17 cellular contexts compared by ENCODE assay signal in genomic region chr3:106379251-106379750, GRCh38.
DNase-seq lines count a peak whose midpoint lies in the region; ATAC-seq, FAIRE-seq and TF ChIP-seq lines count a peak whose summit lies in the region.
"Had no signal": no experiment of that assay in that cellular context is flagged by ENCODE, and none has a peak within 500 bp of the region (broad histone marks: within the 10 kb centered on the region; RNA-seq: fewer than 3 reads in every experiment).

No MANE protein-coding gene starts in this region.

- no peak for TF ChIP-seq EP300 in SK-N-SH (IDR thresholded peaks at IDR 0.05; ENCODE audit: borderline replicate concordance in 1 of 2, low read depth in 1 of 2, low read length in 1 of 2)
- TF ChIP-seq EP300 in HepG2 (IDR thresholded peaks at IDR 0.05; ENCODE audit: low read depth in 2 of 2, low read length in 2 of 2): no peak
- no peak for TF ChIP-seq EP300 in HepG2 (CRISPR knock-in tag; IDR thresholded peaks at IDR 0.05; ENCODE audit: borderline replicate concordance)

- H3K9me2 ChIP-seq in SK-N-SH: no peaks in the 10 kb centered on the region

- H3K9me3 ChIP-seq in SK-N-SH (no peaks in the 10 kb centered on the region), left lung (no peaks in the 10 kb centered on the region), HepG2 (ENCODE audit: low read length) (no peaks in the 10 kb centered on the region)
- H3K9me3 ChIP-seq: HAP-1, SJCRH30 had no signal

- H3K27ac ChIP-seq in SK-N-SH (ENCODE audit: low read depth in 2 of 2, low read length in 1 of 2) (no peak overlapping the region), left lung (no peak overlapping the region), HepG2 (ENCODE audit: extremely low read length, insufficient read depth, low read length) (no peak overlapping the region)
- H3K27ac ChIP-seq: HL-60, SJCRH30 had no signal

- intact Hi-C loops in left lung (cut with DNase I) (no loop called here), HepG2 (cut with micrococcal nuclease; ENCODE audit: unreplicated experiment) (no loop called here)

- H3K36me3 ChIP-seq in SK-N-SH (replicated peaks in 1 of 2; ENCODE audit: control insufficient read depth in 1 of 2, insufficient read depth in 2 of 2, low read length in 1 of 2): no peaks in the 10 kb centered on the region
- no peaks in the 10 kb centered on the region for H3K36me3 ChIP-seq in bronchial epithelial cell (ENCODE audit: control insufficient read depth, insufficient read depth, low read length)
- H3K36me3 ChIP-seq in left lung: no peaks in the 10 kb centered on the region
- H3K36me3 ChIP-seq in HepG2 (replicated peaks in 1 of 2; ENCODE audit: control insufficient read depth in 1 of 2, insufficient read depth in 2 of 2, low read length in 2 of 2): no peaks in the 10 kb centered on the region
- H3K36me3 ChIP-seq: HAP-1, SJCRH30 had no signal

- H3K4me2 ChIP-seq in SK-N-SH (no peak overlapping the region), HepG2 (ENCODE audit: low read depth, low read length) (no peak overlapping the region)

- no peak for TF ChIP-seq POLR2A in HepG2 (IDR thresholded peaks at IDR 0.05; ENCODE audit: insufficient read depth in 1 of 2, low read depth in 2 of 2, low read length in 2 of 2)

- H3K4me1 Mint-ChIP-seq in type B pancreatic cell (ENCODE audit: unreplicated experiment): peaks cover 5% of the 10 kb centered on the region

- no peak for ATAC-seq in SK-N-SH treated with all-trans-retinoic acid at 6 μM for 48 hours
- peak; percentile 95 for ATAC-seq in left lung
- no peak for ATAC-seq in HepG2
- ATAC-seq in HG03378 (IDR thresholded peaks at IDR 0.05; ENCODE audit: unreplicated experiment): no peak
- ATAC-seq: K562 had no signal

- H4K20me1 ChIP-seq in SK-N-SH (ENCODE audit: insufficient read depth): no peaks in the 10 kb centered on the region
- H4K20me1 ChIP-seq in HepG2 (ENCODE audit: insufficient read depth, low read length): no peaks in the 10 kb centered on the region; the same call in 1 of the 2 replicates

- H3K4me3 Mint-ChIP-seq in type B pancreatic cell: no peak overlapping the region

- H3K36me3 Mint-ChIP-seq in type B pancreatic cell: no peaks in the 10 kb centered on the region

- peaks cover 0 to 7% of the 10 kb centered on the region in 2 experiments; a peak in 3 of 4 replicates for H3K4me1 ChIP-seq in SK-N-SH (ENCODE audit: control insufficient read depth in 1 of 2, insufficient read depth in 2 of 2, low read depth in 1 of 2, low read length in 1 of 2)
- H3K4me1 ChIP-seq in left lung: no peaks in the 10 kb centered on the region
- no peaks in the 10 kb centered on the region for H3K4me1 ChIP-seq in HepG2 (ENCODE audit: insufficient read depth, low read length)
- H3K4me1 ChIP-seq: HAP-1, SJCRH30 had no signal

- H3K27me3 ChIP-seq in SK-N-SH (ENCODE audit: insufficient read depth): no peaks in the 10 kb centered on the region
- no peaks in the 10 kb centered on the region for H3K27me3 ChIP-seq in bronchial epithelial cell (ENCODE audit: control insufficient read depth, insufficient read depth, low read length)
- H3K27me3 ChIP-seq in left lung: no peaks in the 10 kb centered on the region
- no peaks in the 10 kb centered on the region for H3K27me3 ChIP-seq in HepG2 (ENCODE audit: control insufficient read depth in 1 of 2, insufficient read depth in 2 of 2, low read length in 2 of 2)
- H3K27me3 ChIP-seq: SJCRH30 had no signal

- no peak for DNase-seq in SK-N-SH
- peak; percentile 15 for DNase-seq in bronchial epithelial cell (ENCODE audit: low read depth)
- peak in 1 of 2 donors; percentile 40 for DNase-seq in left lung
- no peak for DNase-seq in type B pancreatic cell (ENCODE audit: extremely low spot score, unreplicated experiment)
- no peak for DNase-seq in NCI-H1930 (lab: John Stamatoyannopoulos, UW)
- DNase-seq in HepG2 (ENCODE audit: low spot score): no peak
- DNase-seq: C1 segment of cervical spinal cord, DMS153, NCI-H1092 treated with DMSO at 0.1 percent for 48 hours, NCI-H1694, NCI-H510A, SJCRH30 had no signal

- BruUV-seq in HepG2 (replicated peaks; lab: Mats Ljungman, UMichigan): no TSS peak

- H3K4me3 ChIP-seq in SK-N-SH (ENCODE audit: low read depth in 2 of 2, low read length in 1 of 2) (no peak overlapping the region), bronchial epithelial cell (ENCODE audit: low read depth, low read length) (no peak overlapping the region), left lung (no peak overlapping the region), HepG2 (replicated peaks in 1 of 3; ENCODE audit: insufficient read depth in 1 of 3, low read depth in 2 of 3, low read length in 3 of 3) (no peak overlapping the region)
- H3K4me3 ChIP-seq: HAP-1, K562, SJCRH30 had no signal

- POLR2A ChIA-PET in SK-N-SH (lab: Yijun Ruan, JAX) (no interaction called here), HepG2 (lab: Yijun Ruan, JAX) (no interaction called here)

- in situ Hi-C loops in HepG2 (cut with HindIII; ENCODE audit: extremely low pct_ligation_motif_present, low pct_unique_long_range_greater_than_20kb): no loop called here

- H3K9ac ChIP-seq in SK-N-SH (no peak overlapping the region), HepG2 (ENCODE audit: insufficient read depth, low read depth, low read length) (no peak overlapping the region)

- no peaks in the 10 kb centered on the region for H3F3A ChIP-seq in SK-N-SH (replicated peaks; ENCODE audit: insufficient read depth)

- no peaks in the 10 kb centered on the region for H3K27me3 Mint-ChIP-seq in type B pancreatic cell

- H3K9me3 Mint-ChIP-seq in type B pancreatic cell: no peaks in the 10 kb centered on the region

- TF ChIP-seq CTCF in SK-N-SH (IDR thresholded peaks at IDR 0.05): no peak
- TF ChIP-seq CTCF in bronchial epithelial cell (IDR thresholded peaks at IDR 0.05; ENCODE audit: insufficient read depth, low read length, severe bottlenecking): no peak
- TF ChIP-seq CTCF in left lung (IDR thresholded peaks at IDR 0.05): no peak
- TF ChIP-seq CTCF in type B pancreatic cell (conservative IDR thresholded peaks at IDR 0.05): no peak
- no peak for TF ChIP-seq CTCF in HepG2 (CRISPR knock-in tag; IDR thresholded peaks at IDR 0.05)

- CTCF ChIA-PET in SK-N-SH (lab: Yijun Ruan, JAX): no interaction called here
- CTCF ChIA-PET in HepG2 (lab: Yijun Ruan, JAX; ENCODE audit: low intra/inter-chr PET ratio, low total read pairs): no interaction called here

- WGBS in SK-N-SH (ENCODE audit: low lambda C conversion rate): 76% methylated on average over 6 of the region's 6 CpGs
- under 1% methylated on average over 6 of the region's 6 CpGs for WGBS in HepG2 (ENCODE audit: low lambda C conversion rate)

- FAIRE-seq in bronchial epithelial cell (lab: Jason Lieb, UNC) (no peak), HepG2 (lab: Jason Lieb, UNC) (no peak)
- FAIRE-seq: K562 had no signal

- TF ChIP-seq RAD21 in SK-N-SH (IDR thresholded peaks at IDR 0.05; ENCODE audit: low read length): no peak
- TF ChIP-seq RAD21 in HepG2 (CRISPR knock-in tag; IDR thresholded peaks at IDR 0.05): no peak

- H3K79me2 ChIP-seq in SK-N-SH (ENCODE audit: insufficient read depth) (no peaks in the 10 kb centered on the region), HepG2 (ENCODE audit: insufficient read depth, low read length) (no peaks in the 10 kb centered on the region)

- H3K27ac Mint-ChIP-seq in type B pancreatic cell: peak overlapping the region; percentile 33

- no peak overlapping the region for H2AFZ ChIP-seq in SK-N-SH (ENCODE audit: low read depth)
- no peak overlapping the region for H2AFZ ChIP-seq in HepG2 (ENCODE audit: low read length)

TF ChIP-seq in SK-N-SH, 30 proteins besides CTCF, POLR2A, EP300 and RAD21 (continues in another document):
- TF ChIP-seq ELF1 (IDR thresholded peaks at IDR 0.05): no peak
- no peak for TF ChIP-seq EZH2phosphoT487 (IDR thresholded peaks at IDR 0.05; ENCODE audit: borderline replicate concordance, low read depth)
- 0 out of 2 replicates have a peak, but pooled peaks have one; percentile 4 for TF ChIP-seq TCF12 (IDR thresholded peaks at IDR 0.05)
- no peak for TF ChIP-seq PBX3 (IDR thresholded peaks at IDR 0.05)

TF ChIP-seq in SK-N-SH treated with all-trans-retinoic acid at 6 μM for 48 hours, 23 proteins besides CTCF, POLR2A, EP300 and RAD21 (continues in another document):
- TF ChIP-seq ZFP3 (CRISPR knock-in tag; IDR thresholded peaks at IDR 0.05) (no peak), SNAI2 (CRISPR knock-in tag; IDR thresholded peaks at IDR 0.05) (no peak), RARB (CRISPR knock-in tag; IDR thresholded peaks at IDR 0.05) (no peak), TCF4 (CRISPR knock-in tag; IDR thresholded peaks at IDR 0.05; ENCODE audit: borderline replicate concordance) (no peak), ZFP30 (CRISPR knock-in tag; IDR thresholded peaks at IDR 0.05) (no peak), ZNF565 (CRISPR knock-in tag; conservative IDR thresholded peaks at IDR 0.05; ENCODE audit: low read depth) (no peak), CSDC2 (CRISPR knock-in tag; IDR thresholded peaks at IDR 0.05) (no peak), ARNTL (CRISPR knock-in tag; IDR thresholded peaks at IDR 0.05; ENCODE audit: borderline replicate concordance, low read depth) (no peak)

TF ChIP-seq in HepG2, 621 proteins besides CTCF, POLR2A, EP300 and RAD21 (continues in another document):
- TF ChIP-seq CENPX (CRISPR knock-in tag; IDR thresholded peaks at IDR 0.05): no peak
- no peak for TF ChIP-seq ZNF878 (CRISPR knock-in tag; IDR thresholded peaks at IDR 0.05)
- TF ChIP-seq SRSF1 (optimal IDR thresholded peaks at IDR 0.05; ENCODE audit: low read depth, low read length): no peak

Comparison
In these comparisons a context has a peak if more than half of its experiments do, and no peak if none do; other contexts are left out.
1. Of the 25 proteins assayed by ChIP-seq in both HepG2 and SK-N-SH: peak only in HepG2: none; only in SK-N-SH: TCF12; in both: none; in neither: 24.